ENCODE assay signal across 22 cellular contexts in the genomic region with DNA sequence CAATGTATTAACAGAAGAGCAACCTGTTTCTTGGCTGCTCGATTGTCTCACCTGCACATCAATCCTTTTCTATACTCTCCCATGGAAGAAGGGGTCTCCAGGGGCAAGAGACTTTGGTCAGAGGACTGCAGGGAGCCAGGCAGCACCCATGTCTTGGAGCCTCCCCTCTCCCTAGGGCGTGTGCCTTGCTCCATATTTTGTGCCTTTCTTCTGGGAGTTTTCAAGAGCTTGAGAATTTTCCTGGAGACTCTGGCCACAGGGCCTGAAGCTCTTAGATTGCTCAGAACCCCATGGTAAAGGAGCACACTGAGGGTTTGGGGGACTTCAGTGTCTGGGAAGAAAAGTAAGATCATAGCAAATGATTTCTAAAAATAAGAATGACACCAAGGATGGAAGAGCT. TPM values are rescaled to one million over a fixed set of nuclear protein-coding genes. Genes with fewer than 3 reads are reported as not detected.
"Had no signal": no experiment of that assay in that cellular context is flagged by ENCODE, and none has a peak within 500 bp of the region (broad histone marks: within the 10 kb centered on the region; RNA-seq: fewer than 3 reads in every experiment).

No MANE protein-coding gene starts in this region.

- DNase-seq: activated CD4-positive, alpha-beta memory T cell treated with anti-CD3 and anti-CD28 coated beads for 36 hours; activated CD4-positive, CD25-positive, alpha-beta regulatory T cell treated with anti-CD3 and anti-CD28 coated beads, Interleukin-2, amount 50 U/mL, for 72 hours; activated CD8-positive, alpha-beta memory T cell treated with anti-CD3 and anti-CD28 coated beads, Interleukin-2, amount 50 U/mL, for 4 hours; activated gamma-delta T cell treated with Interleukin-2 at 50 U/mL for 16 hours; activated T-cell treated with anti-CD3 and anti-CD28 coated beads, Interleukin-2, amount 50 U/mL, for 48 hours; cerebellar nuclear complex; dermis blood vessel endothelial cell; effector memory CD4-positive, alpha-beta T cell; esophagus squamous epithelium; heart right ventricle; mesenchymal stem cell; mucosa of descending colon; small intestine; stimulated activated CD4-positive, alpha-beta T cell treated with anti-CD3 and anti-CD28 coated beads, Interleukin-15, amount 100 ng/mL, for 24 hours; stimulated activated CD4-positive, alpha-beta T cell treated with anti-CD3 and anti-CD28 coated beads, Interleukin-2, amount 100 ng/mL, for 48 hours; T1000; testis had no signal

- H3K27ac Mint-ChIP-seq: activated CD4-positive, alpha-beta memory T cell treated with anti-CD3 and anti-CD28 coated beads for 36 hours; activated naive CD8-positive, alpha-beta T cell; type B pancreatic cell had no signal

- ATAC-seq: heart right ventricle; mucosa of descending colon; naive thymus-derived CD4-positive, alpha-beta T cell; pancreas; right lobe of liver had no signal

- H3K4me3 Mint-ChIP-seq: activated CD4-positive, alpha-beta memory T cell treated with anti-CD3 and anti-CD28 coated beads for 36 hours; activated naive CD8-positive, alpha-beta T cell; naive thymus-derived CD4-positive, alpha-beta T cell; type B pancreatic cell had no signal

- H3K9me3 Mint-ChIP-seq: activated CD4-positive, alpha-beta memory T cell treated with anti-CD3 and anti-CD28 coated beads for 36 hours; naive thymus-derived CD4-positive, alpha-beta T cell; type B pancreatic cell had no signal

- H3K36me3 Mint-ChIP-seq: activated naive CD8-positive, alpha-beta T cell; type B pancreatic cell had no signal

- H3K27me3 Mint-ChIP-seq: activated CD4-positive, alpha-beta memory T cell treated with anti-CD3 and anti-CD28 coated beads for 36 hours; activated naive CD8-positive, alpha-beta T cell; naive thymus-derived CD4-positive, alpha-beta T cell had no signal

RNA-seq across cellular contexts. Expression of a gene that starts 55.9 kb away (rescaled TPM):
- polyA plus RNA-seq: naive thymus-derived CD4-positive, alpha-beta T cell had no signal
